ENCODE assay signal across 24 cellular contexts in the genomic region with DNA sequence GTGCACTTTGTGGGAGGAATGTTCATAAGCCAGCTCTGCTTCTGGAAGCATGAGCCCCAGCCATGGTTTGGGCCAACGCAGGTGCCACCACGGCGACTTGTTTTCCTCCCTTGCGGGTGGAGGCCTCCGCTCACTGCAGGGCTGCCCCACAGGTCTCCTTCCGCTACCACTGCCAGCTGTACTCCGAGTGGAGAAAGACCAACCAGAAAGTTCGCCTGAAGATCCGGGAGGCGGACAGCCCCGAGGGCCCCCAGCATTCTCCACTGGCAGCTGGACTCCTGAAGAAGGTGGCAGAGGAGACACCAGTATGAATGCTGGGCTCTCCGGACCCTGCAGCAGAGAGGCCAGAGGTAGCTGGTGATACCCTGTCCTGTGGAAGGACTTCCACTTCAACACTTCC.
"Had no signal": no experiment of that assay in that cellular context is flagged by ENCODE, and none has a peak within 500 bp of the region (broad histone marks: within the 10 kb centered on the region; RNA-seq: fewer than 3 reads in every experiment).

No MANE protein-coding gene starts in this region.

- H3K4me3 Mint-ChIP-seq: activated CD4-positive, alpha-beta memory T cell treated with anti-CD3 and anti-CD28 coated beads for 36 hours; activated CD4-positive, alpha-beta T cell treated with anti-CD3 and anti-CD28 coated beads, Interleukin-2, amount 10 ng/mL, durations not matched to agents 24 days and 14 days; activated naive CD4-positive, alpha-beta T cell treated with anti-CD3 and anti-CD28 coated beads, Interleukin-2, amount 10 ng/mL, durations not matched to agents 7 days and 5 days; activated naive CD8-positive, alpha-beta T cell treated with anti-CD3 and anti-CD28 coated beads, Interleukin-2, amount 10 ng/mL, durations not matched to agents 7 days and 5 days; naive thymus-derived CD4-positive, alpha-beta T cell; T-helper 1 cell treated with Interleukin-12 subunit alpha and Interleukin-12 subunit beta and Interleukin-4 antibody, amounts not matched to agents 30 μg/mL and 1 μg/mL, for 36 hours had no signal

- H3K27me3 ChIP-seq: uterus had no signal

- DNase-seq: activated CD4-positive, alpha-beta memory T cell treated with anti-CD3 and anti-CD28 coated beads for 36 hours; activated CD4-positive, alpha-beta T cell treated with anti-CD3 and anti-CD28 coated beads, Interleukin-2, amount 10 ng/mL, durations not matched to agents 24 days and 14 days; activated CD4-positive, CD25-positive, alpha-beta regulatory T cell treated with anti-CD3 and anti-CD28 coated beads, Interleukin-2, amount 50 U/mL, for 72 hours; activated CD8-positive, alpha-beta memory T cell treated with anti-CD3 and anti-CD28 coated beads, Interleukin-2, amount 50 U/mL, for 4 hours; activated gamma-delta T cell; activated naive CD4-positive, alpha-beta T cell treated with anti-CD3 and anti-CD28 coated beads, Interleukin-2, amount 10 ng/mL, durations not matched to agents 7 days and 5 days; activated naive CD8-positive, alpha-beta T cell treated with anti-CD3 and anti-CD28 coated beads, Interleukin-2, amount 10 ng/mL, durations not matched to agents 7 days and 5 days; activated T-cell treated with anti-CD3 and anti-CD28 coated beads, Interleukin-2, amount 50 U/mL, for 1 hour; caudate nucleus; effector CD8-positive, alpha-beta T cell; left colon; midbrain; naive thymus-derived CD4-positive, alpha-beta T cell; nucleus accumbens; stimulated activated naive CD4-positive, alpha-beta T cell treated with Interleukin-2 at 50 U/mL for 16 hours; T-helper 9 cell; uterus; WERI-Rb-1 had no signal

- H3K36me3 ChIP-seq: uterus, WERI-Rb-1 had no signal

- H3K9me3 Mint-ChIP-seq: activated CD4-positive, alpha-beta memory T cell treated with anti-CD3 and anti-CD28 coated beads for 36 hours; activated CD4-positive, alpha-beta T cell treated with anti-CD3 and anti-CD28 coated beads, Interleukin-2, amount 10 ng/mL, durations not matched to agents 24 days and 14 days; activated naive CD4-positive, alpha-beta T cell treated with anti-CD3 and anti-CD28 coated beads, Interleukin-2, amount 10 ng/mL, durations not matched to agents 7 days and 5 days; activated naive CD8-positive, alpha-beta T cell treated with anti-CD3 and anti-CD28 coated beads, Interleukin-2, amount 10 ng/mL, durations not matched to agents 7 days and 5 days; naive thymus-derived CD4-positive, alpha-beta T cell; T-helper 1 cell treated with Interleukin-12 subunit alpha and Interleukin-12 subunit beta and Interleukin-4 antibody, amounts not matched to agents 30 μg/mL and 1 μg/mL, for 36 hours had no signal

- H3K27me3 Mint-ChIP-seq: activated CD4-positive, alpha-beta memory T cell treated with anti-CD3 and anti-CD28 coated beads for 36 hours; activated CD4-positive, alpha-beta T cell treated with anti-CD3 and anti-CD28 coated beads, Interleukin-2, amount 10 ng/mL, durations not matched to agents 24 days and 14 days; naive thymus-derived CD4-positive, alpha-beta T cell had no signal

- H3K9me3 ChIP-seq: uterus had no signal

- ATAC-seq: left colon; naive thymus-derived CD4-positive, alpha-beta T cell; right cardiac atrium had no signal

- FAIRE-seq: endometrium, frontal cortex, islet of Langerhans, TTC549 had no signal

- H3K27ac ChIP-seq: uterus, WERI-Rb-1 had no signal

- H3K27ac Mint-ChIP-seq: activated CD4-positive, alpha-beta memory T cell treated with anti-CD3 and anti-CD28 coated beads for 36 hours; activated CD4-positive, alpha-beta T cell treated with anti-CD3 and anti-CD28 coated beads, Interleukin-2, amount 10 ng/mL, durations not matched to agents 24 days and 14 days; activated naive CD4-positive, alpha-beta T cell treated with anti-CD3 and anti-CD28 coated beads, Interleukin-2, amount 10 ng/mL, durations not matched to agents 7 days and 5 days; activated naive CD8-positive, alpha-beta T cell treated with anti-CD3 and anti-CD28 coated beads, Interleukin-2, amount 10 ng/mL, durations not matched to agents 7 days and 5 days; naive thymus-derived CD4-positive, alpha-beta T cell; T-helper 1 cell treated with Interleukin-12 subunit alpha and Interleukin-12 subunit beta and Interleukin-4 antibody, amounts not matched to agents 30 μg/mL and 1 μg/mL, for 36 hours had no signal

- H3K36me3 Mint-ChIP-seq: activated CD4-positive, alpha-beta memory T cell treated with anti-CD3 and anti-CD28 coated beads for 36 hours had no signal

- H3K4me3 ChIP-seq: uterus had no signal

- H3K4me1 ChIP-seq: uterus had no signal
